In the genomic region with DNA sequence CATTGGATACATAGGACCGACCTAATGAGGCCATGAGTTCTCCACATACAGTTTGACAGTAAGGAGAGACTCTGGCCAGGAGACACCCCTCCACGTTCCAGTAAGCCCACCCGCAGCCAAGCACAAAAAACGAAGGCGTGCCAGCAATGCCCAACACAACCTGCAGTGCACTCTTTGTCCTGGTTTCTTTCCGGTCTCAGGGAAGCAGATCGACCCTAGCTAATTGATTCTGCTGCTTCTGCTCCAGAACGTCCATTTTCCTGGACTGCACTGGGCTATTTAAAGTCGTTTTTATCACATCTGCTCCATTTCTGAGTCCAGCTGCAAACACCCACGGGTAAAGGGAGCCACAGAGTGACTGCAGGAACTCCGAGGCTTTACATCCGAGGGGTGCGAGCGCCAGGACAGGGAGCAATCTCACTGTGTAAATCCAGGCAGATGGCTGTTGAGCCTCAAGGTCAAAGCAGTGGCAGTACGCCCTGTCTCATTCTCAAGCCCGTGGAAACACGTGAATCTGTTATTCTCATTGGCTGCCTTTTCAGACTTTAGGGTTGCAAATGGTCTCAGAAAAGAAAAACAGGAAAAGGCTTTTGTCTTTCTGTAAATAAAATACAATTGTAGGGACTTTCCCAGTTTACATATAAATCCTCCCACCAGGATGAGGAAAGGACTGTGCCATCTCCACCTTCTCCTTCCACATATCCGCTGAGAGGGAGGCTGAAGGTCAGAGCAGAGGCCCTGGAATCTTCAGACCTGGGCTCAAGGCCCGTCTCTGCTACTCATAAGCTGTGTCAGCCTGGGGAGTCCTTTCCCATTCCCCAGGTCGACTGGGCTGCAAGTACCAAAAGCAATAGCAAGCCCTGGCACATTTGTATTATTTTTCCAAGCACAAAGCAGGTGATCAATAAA, we compare ENCODE assay signal across 19 cellular contexts. TPM values are rescaled to one million over a fixed set of nuclear protein-coding genes. Genes with fewer than 3 reads are reported as not detected.
A peak's percentile ranks its signal among the peaks of the same experiment; 100 is the strongest.
DNase-seq lines count a peak whose midpoint lies in the region; ATAC-seq and TF ChIP-seq lines count a peak whose summit lies in the region.
"Had no signal": no experiment of that assay in that cellular context is flagged by ENCODE, and none has a peak within 500 bp of the region (broad histone marks: within the 10 kb centered on the region; RNA-seq: fewer than 3 reads in every experiment).

No MANE protein-coding gene starts in this region.

- no peaks in the 10 kb centered on the region for H3K27me3 ChIP-seq in transverse colon
- H3K27me3 ChIP-seq: colonic mucosa had no signal

- intact Hi-C loops in transverse colon (cut with DNase I; ENCODE audit: low total_unique reads): no loop called here

- peaks cover 8% of the 10 kb centered on the region for H3K27me3 Mint-ChIP-seq in progenitor cell of endocrine pancreas

- no peak for TF ChIP-seq POLR2A in transverse colon (IDR thresholded peaks at IDR 0.05)

- TF ChIP-seq EP300 in transverse colon (IDR thresholded peaks at IDR 0.05; ENCODE audit: low read depth): no peak

- 46 to 62% methylated on average over 13 to 20 of the region's 20 CpGs for WGBS in transverse colon (ENCODE audit: low coverage in 1 of 2), 2 donors

- peaks cover 4% of the 10 kb centered on the region for H3K9me3 Mint-ChIP-seq in progenitor cell of endocrine pancreas (ENCODE audit: low read depth)

- H3K4me3 ChIP-seq in transverse colon: no peak overlapping the region
- H3K4me3 ChIP-seq: colonic mucosa had no signal

- DNase-seq in COLO668 (lab: John Stamatoyannopoulos, UW; ENCODE audit: unreplicated experiment) (peak; percentile 22), NCI-H1092 (lab: John Stamatoyannopoulos, UW) (peak; percentile 49), cerebellum (ENCODE audit: low spot score) (peak; percentile 40), left kidney (ENCODE audit: low read depth, low spot score) (peak; percentile 40), GM10266 (ENCODE audit: extremely low spot score) (no peak), transverse colon (no peak), progenitor cell of endocrine pancreas (ENCODE audit: low spot score, unreplicated experiment) (no peak)
- DNase-seq: activated CD4-positive, alpha-beta memory T cell treated with anti-CD3 and anti-CD28 coated beads, Interleukin-2, amount 10 ng/mL, durations not matched to agents 7 days and 5 days; amniotic stem cell; Calu3; colonic mucosa; Karpas-422; NCI-H1417 treated with DMSO at 0.1 percent for 48 hours; PC-3; posterior cingulate gyrus had no signal

- no peak for TF ChIP-seq CTCF in GM10266 (IDR thresholded peaks at IDR 0.05; ENCODE audit: control insufficient read depth, insufficient read depth, low read depth, missing control alignments)
- TF ChIP-seq CTCF in transverse colon (IDR thresholded peaks at IDR 0.05): no peak
- no peak for TF ChIP-seq CTCF in progenitor cell of endocrine pancreas (IDR thresholded peaks at IDR 0.05; ENCODE audit: unreplicated experiment)

- no peaks in the 10 kb centered on the region for H3K9me3 ChIP-seq in transverse colon
- H3K9me3 ChIP-seq: colonic mucosa had no signal

- peaks cover 5% of the 10 kb centered on the region for H3K4me1 Mint-ChIP-seq in progenitor cell of endocrine pancreas (ENCODE audit: low read depth)

- H3K36me3 ChIP-seq in transverse colon: no peaks in the 10 kb centered on the region
- H3K36me3 ChIP-seq: colonic mucosa had no signal

- H3K4me3 Mint-ChIP-seq in progenitor cell of endocrine pancreas (ENCODE audit: low read depth): no peak overlapping the region
- H3K4me3 Mint-ChIP-seq: activated CD4-positive, alpha-beta memory T cell treated with anti-CD3 and anti-CD28 coated beads, Interleukin-2, amount 10 ng/mL, durations not matched to agents 7 days and 5 days had no signal

- no peaks in the 10 kb centered on the region for H3K4me1 ChIP-seq in transverse colon
- H3K4me1 ChIP-seq: colonic mucosa had no signal

- no peak for ATAC-seq in GM19463 (IDR thresholded peaks at IDR 0.05; ENCODE audit: unreplicated experiment)
- ATAC-seq: PC-3 had no signal

- in situ Hi-C loops in transverse colon (cut with MboI; ENCODE audit: low pct_ligation_motif_present in 1 of 4, low pct_unique_long_range_greater_than_20kb in 1 of 4, low sequenced_read_pairs in 3 of 4): no loop called here

- H3K36me3 Mint-ChIP-seq in progenitor cell of endocrine pancreas (ENCODE audit: insufficient read depth): peaks cover 1% of the 10 kb centered on the region

- no peak overlapping the region for H3K27ac ChIP-seq in transverse colon
- H3K27ac ChIP-seq: colonic mucosa, epithelial cell of prostate, HL-60 had no signal

- no peak overlapping the region for H3K27ac Mint-ChIP-seq in progenitor cell of endocrine pancreas

RNA-seq across cellular contexts. Expression of gene TMEM163, which starts 40.7 kb away (rescaled TPM):
- total RNA-seq in cerebellum: 10.2 TPM
- total RNA-seq in transverse colon: under 1 TPM in 1 of 4 donors, not detected in 3; 0.48 TPM
- 3.7 and 3.8 TPM in 2 replicates for total RNA-seq in progenitor cell of endocrine pancreas
- total RNA-seq: NCI-H460 had no signal

Comparison
In these comparisons a context has a peak if more than half of its experiments do, and no peak if none do; other contexts are left out.
1. DNase-seq: peak in COLO668 (single experiment), NCI-H1092 (single experiment), cerebellum (single experiment) and left kidney (single experiment); none in GM10266 (single experiment), transverse colon (single experiment) and progenitor cell of endocrine pancreas (single experiment).